ENCODE assay signal across 19 cellular contexts in genomic region chr19:29539131-29539530, GRCh38. TPM values are rescaled to one million over a fixed set of nuclear protein-coding genes. Genes with fewer than 3 reads are reported as not detected.
DNase-seq lines count a peak whose midpoint lies in the region; ATAC-seq and TF ChIP-seq lines count a peak whose summit lies in the region.
"Had no signal": no experiment of that assay in that cellular context is flagged by ENCODE, and none has a peak within 500 bp of the region (broad histone marks: within the 10 kb centered on the region; RNA-seq: fewer than 3 reads in every experiment).

No MANE protein-coding gene starts in this region.

- no peak for ATAC-seq in activated T-cell treated with anti-CD3 and anti-CD28 coated beads, Interleukin-2, amount 50 U/mL, for 72 hours (replicated peaks in 1 of 2)
- ATAC-seq in upper lobe of right lung: no peak
- ATAC-seq in HG02623 (IDR thresholded peaks at IDR 0.05; ENCODE audit: unreplicated experiment): no peak
- no peak for ATAC-seq in HG03571 (IDR thresholded peaks at IDR 0.05; ENCODE audit: unreplicated experiment)

- H3K9me3 ChIP-seq in Peyer's patch (no peaks in the 10 kb centered on the region), upper lobe of right lung (no peaks in the 10 kb centered on the region)
- H3K9me3 ChIP-seq: BLaER1 had no signal

- no peak overlapping the region for H3K4me3 Mint-ChIP-seq in activated T-cell treated with anti-CD3 and anti-CD28 coated beads, Interleukin-2, amount 50 U/mL, for 24 hours
- no peak overlapping the region for H3K4me3 Mint-ChIP-seq in activated T-cell treated with anti-CD3 and anti-CD28 coated beads, Interleukin-2, amount 50 U/mL, for 72 hours
- H3K4me3 Mint-ChIP-seq: CD4-positive, CD25-positive, alpha-beta regulatory T cell; HFFc6; IgD-negative memory B cell had no signal

- H3K4me3 ChIP-seq in Peyer's patch: no peak overlapping the region
- H3K4me3 ChIP-seq in upper lobe of right lung: no peak overlapping the region
- H3K4me3 ChIP-seq: BLaER1 had no signal

- no peak for TF ChIP-seq POLR2A in Peyer's patch (IDR thresholded peaks at IDR 0.05)

- H3K27ac ChIP-seq in Peyer's patch (no peak overlapping the region), upper lobe of right lung (no peak overlapping the region)
- H3K27ac ChIP-seq: 22Rv1, BLaER1 had no signal

- H3K4me1 ChIP-seq in Peyer's patch (no peaks in the 10 kb centered on the region), upper lobe of right lung (no peaks in the 10 kb centered on the region)
- H3K4me1 ChIP-seq: BLaER1 had no signal

- no peaks in the 10 kb centered on the region for H3K36me3 Mint-ChIP-seq in activated T-cell treated with anti-CD3 and anti-CD28 coated beads, Interleukin-2, amount 50 U/mL, for 24 hours (ENCODE audit: low read depth)
- no peaks in the 10 kb centered on the region for H3K36me3 Mint-ChIP-seq in activated T-cell treated with anti-CD3 and anti-CD28 coated beads, Interleukin-2, amount 50 U/mL, for 72 hours (ENCODE audit: insufficient read depth in 2 of 2)
- H3K36me3 Mint-ChIP-seq: CD4-positive, CD25-positive, alpha-beta regulatory T cell; IgD-negative memory B cell had no signal

- TF ChIP-seq CTCF in Peyer's patch (IDR thresholded peaks at IDR 0.05) (no peak), upper lobe of right lung (IDR thresholded peaks at IDR 0.05) (no peak)

- H3K27me3 ChIP-seq in Peyer's patch (no peaks in the 10 kb centered on the region), upper lobe of right lung (peaks cover 18% of the 10 kb centered on the region)
- H3K27me3 ChIP-seq: BLaER1 had no signal

- peaks cover 36% of the 10 kb centered on the region for H3K27me3 Mint-ChIP-seq in activated T-cell treated with anti-CD3 and anti-CD28 coated beads, Interleukin-2, amount 50 U/mL, for 24 hours
- H3K27me3 Mint-ChIP-seq in activated T-cell treated with anti-CD3 and anti-CD28 coated beads, Interleukin-2, amount 50 U/mL, for 72 hours (ENCODE audit: low read depth): peaks cover 26% of the 10 kb centered on the region

- peak; percentile 5 for DNase-seq in activated T-cell treated with anti-CD3 and anti-CD28 coated beads, Interleukin-2, amount 50 U/mL, for 24 hours
- no peak for DNase-seq in activated T-cell treated with anti-CD3 and anti-CD28 coated beads, Interleukin-2, amount 50 U/mL, for 72 hours
- DNase-seq in Peyer's patch (peak in 2 of 3 donors; percentile 30 to 32), mesenteric fat pad (ENCODE audit: low spot score) (peak; percentile 77), upper lobe of right lung (peak; percentile 40)
- DNase-seq: AML-193; CD4-positive, CD25-positive, alpha-beta regulatory T cell; DMS53; GF-D8; GOT3; HCEC 1CT; HFFc6 had no signal

- H3K36me3 ChIP-seq in Peyer's patch (no peaks in the 10 kb centered on the region), upper lobe of right lung (no peaks in the 10 kb centered on the region)
- H3K36me3 ChIP-seq: BLaER1 had no signal

- H3K27ac Mint-ChIP-seq in activated T-cell treated with anti-CD3 and anti-CD28 coated beads, Interleukin-2, amount 50 U/mL, for 24 hours: no peak overlapping the region
- no peak overlapping the region for H3K27ac Mint-ChIP-seq in activated T-cell treated with anti-CD3 and anti-CD28 coated beads, Interleukin-2, amount 50 U/mL, for 72 hours
- H3K27ac Mint-ChIP-seq: CD4-positive, CD25-positive, alpha-beta regulatory T cell; HFFc6; IgD-negative memory B cell had no signal

- H3K4me1 Mint-ChIP-seq in activated T-cell treated with anti-CD3 and anti-CD28 coated beads, Interleukin-2, amount 50 U/mL, for 24 hours (ENCODE audit: low read depth): no peaks in the 10 kb centered on the region
- H3K4me1 Mint-ChIP-seq in activated T-cell treated with anti-CD3 and anti-CD28 coated beads, Interleukin-2, amount 50 U/mL, for 72 hours (ENCODE audit: low read depth): no peaks in the 10 kb centered on the region
- H3K4me1 Mint-ChIP-seq: CD4-positive, CD25-positive, alpha-beta regulatory T cell; IgD-negative memory B cell had no signal

- peaks cover 3% of the 10 kb centered on the region for H3K9me3 Mint-ChIP-seq in activated T-cell treated with anti-CD3 and anti-CD28 coated beads, Interleukin-2, amount 50 U/mL, for 24 hours
- peaks cover 0 to 2% of the 10 kb centered on the region in 2 donors for H3K9me3 Mint-ChIP-seq in activated T-cell treated with anti-CD3 and anti-CD28 coated beads, Interleukin-2, amount 50 U/mL, for 72 hours
- H3K9me3 Mint-ChIP-seq: HFFc6 had no signal

- intact Hi-C loops in upper lobe of right lung (cut with DNase I): no loop called here

RNA-seq across cellular contexts. Expression of gene VSTM2B, which starts 13.3 kb away (rescaled TPM):
- total RNA-seq in activated T-cell treated with anti-CD3 and anti-CD28 coated beads, Interleukin-2, amount 50 U/mL, for 72 hours: not detected
- not detected for total RNA-seq in Peyer's patch
- total RNA-seq in mesenteric fat pad: not detected
- not detected for total RNA-seq in upper lobe of right lung
- total RNA-seq: A673; CD4-positive, CD25-positive, alpha-beta regulatory T cell; HFFc6; HT-29 had no signal

Comparison
In these comparisons a context has a peak if more than half of its experiments do, and no peak if none do; other contexts are left out.
1. DNase-seq: peak in activated T-cell treated with anti-CD3 and anti-CD28 coated beads, Interleukin-2, amount 50 U/mL, for 24 hours (single experiment), Peyer's patch (2 of 3), mesenteric fat pad (single experiment) and upper lobe of right lung (single experiment); none in activated T-cell treated with anti-CD3 and anti-CD28 coated beads, Interleukin-2, amount 50 U/mL, for 72 hours (0 of 2).